ENCODE assay signal across 8 cellular contexts in the genomic region with DNA sequence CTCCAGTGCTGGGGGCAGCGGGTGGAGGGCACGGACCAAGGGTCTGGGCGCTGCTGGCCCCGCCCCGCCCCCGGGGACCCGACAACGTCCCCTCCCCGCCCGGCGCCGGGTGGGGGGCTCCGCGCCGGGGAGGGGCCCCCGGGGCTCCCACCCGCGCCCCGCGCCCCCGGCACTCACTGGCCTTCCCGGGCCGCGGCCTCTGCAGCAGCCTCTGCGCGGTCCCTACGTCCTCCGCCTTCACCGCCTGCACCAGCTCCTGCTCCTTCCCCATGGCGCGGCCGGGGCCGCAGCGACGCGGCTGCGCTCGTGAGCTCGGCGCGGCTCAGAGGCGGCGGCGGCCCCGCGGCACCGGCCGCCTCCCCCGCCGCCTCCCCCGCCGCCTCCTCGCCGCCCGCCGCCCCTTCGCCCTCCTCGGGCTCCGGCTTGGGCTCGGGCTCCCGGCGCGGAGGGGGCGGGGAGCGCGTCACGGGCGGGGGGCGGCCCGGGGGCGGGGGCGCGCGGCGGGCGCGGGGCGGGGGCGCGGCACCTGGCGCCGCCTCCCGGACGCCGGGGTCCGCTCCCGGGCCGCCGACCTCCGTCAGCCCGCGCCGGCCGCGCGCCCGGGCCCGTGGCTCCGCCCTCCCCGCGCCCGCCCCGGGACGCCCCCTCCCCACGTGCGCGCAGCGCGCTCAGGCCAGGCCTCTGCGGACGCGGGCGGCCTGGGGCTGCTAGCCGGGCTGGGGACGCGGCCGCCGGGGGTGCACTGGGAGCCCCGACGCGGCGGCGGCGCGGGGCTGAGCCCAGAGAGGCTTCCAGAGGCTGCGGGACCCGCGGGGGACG. TPM values are rescaled to one million over a fixed set of nuclear protein-coding genes. Genes with fewer than 3 reads are reported as not detected.
A peak's percentile ranks its signal among the peaks of the same experiment; 100 is the strongest.
DNase-seq lines count a peak whose midpoint lies in the region; ATAC-seq and TF ChIP-seq lines count a peak whose summit lies in the region.

A gene with protein sequence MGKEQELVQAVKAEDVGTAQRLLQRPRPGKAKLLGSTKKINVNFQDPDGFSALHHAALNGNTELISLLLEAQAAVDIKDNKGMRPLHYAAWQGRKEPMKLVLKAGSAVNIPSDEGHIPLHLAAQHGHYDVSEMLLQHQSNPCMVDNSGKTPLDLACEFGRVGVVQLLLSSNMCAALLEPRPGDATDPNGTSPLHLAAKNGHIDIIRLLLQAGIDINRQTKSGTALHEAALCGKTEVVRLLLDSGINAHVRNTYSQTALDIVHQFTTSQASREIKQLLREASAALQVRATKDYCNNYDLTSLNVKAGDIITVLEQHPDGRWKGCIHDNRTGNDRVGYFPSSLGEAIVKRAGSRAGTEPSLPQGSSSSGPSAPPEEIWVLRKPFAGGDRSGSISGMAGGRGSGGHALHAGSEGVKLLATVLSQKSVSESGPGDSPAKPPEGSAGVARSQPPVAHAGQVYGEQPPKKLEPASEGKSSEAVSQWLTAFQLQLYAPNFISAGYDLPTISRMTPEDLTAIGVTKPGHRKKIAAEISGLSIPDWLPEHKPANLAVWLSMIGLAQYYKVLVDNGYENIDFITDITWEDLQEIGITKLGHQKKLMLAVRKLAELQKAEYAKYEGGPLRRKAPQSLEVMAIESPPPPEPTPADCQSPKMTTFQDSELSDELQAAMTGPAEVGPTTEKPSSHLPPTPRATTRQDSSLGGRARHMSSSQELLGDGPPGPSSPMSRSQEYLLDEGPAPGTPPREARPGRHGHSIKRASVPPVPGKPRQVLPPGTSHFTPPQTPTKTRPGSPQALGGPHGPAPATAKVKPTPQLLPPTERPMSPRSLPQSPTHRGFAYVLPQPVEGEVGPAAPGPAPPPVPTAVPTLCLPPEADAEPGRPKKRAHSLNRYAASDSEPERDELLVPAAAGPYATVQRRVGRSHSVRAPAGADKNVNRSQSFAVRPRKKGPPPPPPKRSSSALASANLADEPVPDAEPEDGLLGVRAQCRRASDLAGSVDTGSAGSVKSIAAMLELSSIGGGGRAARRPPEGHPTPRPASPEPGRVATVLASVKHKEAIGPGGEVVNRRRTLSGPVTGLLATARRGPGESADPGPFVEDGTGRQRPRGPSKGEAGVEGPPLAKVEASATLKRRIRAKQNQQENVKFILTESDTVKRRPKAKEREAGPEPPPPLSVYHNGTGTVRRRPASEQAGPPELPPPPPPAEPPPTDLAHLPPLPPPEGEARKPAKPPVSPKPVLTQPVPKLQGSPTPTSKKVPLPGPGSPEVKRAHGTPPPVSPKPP (N-terminal part only) (minus strand): TSS at position 444 of the 819 bp plus-strand sequence. CDS start 173 bp downstream, at position 271.

- BruUV-seq in Caco-2 (replicated peaks; lab: Mats Ljungman, UMichigan), result no TSS peak

- H3K36me3 Mint-ChIP-seq in Caco-2 (ENCODE audit: insufficient read depth, unreplicated experiment), result no peaks in the 10 kb centered on the region
- peaks cover 1% of the 10 kb centered on the region for H3K36me3 Mint-ChIP-seq in central memory CD8-positive, alpha-beta T cell (ENCODE audit: insufficient read depth)
- H3K36me3 Mint-ChIP-seq in nephron (ENCODE audit: low read depth), result no peaks in the 10 kb centered on the region

- no peaks in the 10 kb centered on the region for H3K9me3 ChIP-seq in Caco-2

- no peaks in the 10 kb centered on the region for H3K27me3 Mint-ChIP-seq in Caco-2 (ENCODE audit: insufficient read depth, unreplicated experiment)
- peaks cover 35% of the 10 kb centered on the region for H3K27me3 Mint-ChIP-seq in central memory CD8-positive, alpha-beta T cell
- peaks cover 31% of the 10 kb centered on the region for H3K27me3 Mint-ChIP-seq in nephron (ENCODE audit: low read depth)

- H3K9me3 Mint-ChIP-seq in Caco-2 (ENCODE audit: unreplicated experiment) (no peaks in the 10 kb centered on the region), nephron (no peaks in the 10 kb centered on the region)
- H3K9me3 Mint-ChIP-seq in central memory CD8-positive, alpha-beta T cell, result no peaks in the 10 kb centered on the region

- H3K27me3 ChIP-seq in Caco-2 (replicated peaks; ENCODE audit: control insufficient read depth, insufficient read depth, low read length), result no peaks in the 10 kb centered on the region

- TF ChIP-seq CTCF in Caco-2 (IDR thresholded peaks at IDR 0.05; ENCODE audit: insufficient read depth in 1 of 2, low read depth in 1 of 2, low read length in 1 of 2, severe bottlenecking in 1 of 2, unreplicated experiment in 1 of 2) (no peak), nephron (IDR thresholded peaks at IDR 0.05; ENCODE audit: unreplicated experiment in 3 of 3) (no peak)

- H3K27ac Mint-ChIP-seq in Caco-2 (ENCODE audit: unreplicated experiment) (no peak within 1 kb of the TSS), nephron (no peak within 1 kb of the TSS)
- no peak within 1 kb of the TSS for H3K27ac Mint-ChIP-seq in central memory CD8-positive, alpha-beta T cell (ENCODE audit: low read depth)

- H3K4me1 Mint-ChIP-seq in Caco-2 (ENCODE audit: low read depth, unreplicated experiment) (no peaks in the 10 kb centered on the region), nephron (peaks cover 6% of the 10 kb centered on the region)
- H3K4me1 Mint-ChIP-seq in central memory CD8-positive, alpha-beta T cell, result no peaks in the 10 kb centered on the region

- peaks cover 9% of the 10 kb centered on the region for H3K4me1 ChIP-seq in Caco-2

- peak within 1 kb of the TSS; percentile 69 for H3K4me3 Mint-ChIP-seq in Caco-2 (ENCODE audit: unreplicated experiment)
- H3K4me3 Mint-ChIP-seq in central memory CD8-positive, alpha-beta T cell, result peak within 1 kb of the TSS; percentile 66
- peak within 1 kb of the TSS; percentile 74 to 84 (median 77) for H3K4me3 Mint-ChIP-seq in nephron

- POLR2A ChIA-PET in Caco-2 (lab: Charles Lee), result no interaction called here

- no peaks in the 10 kb centered on the region for H3K36me3 ChIP-seq in Caco-2 (ENCODE audit: control insufficient read depth, insufficient read depth, low read length)

- CTCF ChIA-PET in Caco-2 (lab: Charles Lee), result interaction anchor here (1.2 to 3.8 kb wide), 2 partner anchors 56 to 73 kb away, joined by 4 to 29 read pairs; a partner anchor contains a TSS

- intact Hi-C loops in Caco-2 (cut with micrococcal nuclease; ENCODE audit: unreplicated experiment), result no loop called here

- peak; percentile 27 for ATAC-seq in central memory CD8-positive, alpha-beta T cell (replicated peaks; ENCODE audit: extremely low read depth, poor library complexity, severe bottlenecking)
- ATAC-seq in HG03159 (IDR thresholded peaks at IDR 0.05; ENCODE audit: unreplicated experiment), result no peak
- no peak for ATAC-seq in GM18502 (IDR thresholded peaks at IDR 0.05; ENCODE audit: poor library complexity, unreplicated experiment)
- no peak for ATAC-seq in HG02840 (IDR thresholded peaks at IDR 0.05; ENCODE audit: low FRiP score, unreplicated experiment)

- peak within 1 kb of the TSS; percentile 49 for H3K4me3 ChIP-seq in Caco-2 (ENCODE audit: low read depth, low read length)

- DNase-seq in Caco-2, result peak in 1 of 2 experiments; percentile 53
- DNase-seq in LHCN-M2 (ENCODE audit: low read depth), result peak; percentile 16
- DNase-seq in central memory CD8-positive, alpha-beta T cell (ENCODE audit: low spot score in 2 of 2), result no peak
- no peak for DNase-seq in mucosa of gallbladder (ENCODE audit: low spot score)

RNA-seq across cellular contexts. Expression of the gene that starts here (rescaled TPM):
- total RNA-seq in Caco-2 (2022) (6.6 and 10.8 TPM in 2 replicates), LHCN-M2 (2014; rRNA removed) (0.06 and 0.29 TPM in 2 replicates), mucosa of gallbladder (0.58 TPM)
- polyA plus RNA-seq in LHCN-M2 (2012), result 0.19 TPM

Comparison
In these comparisons a context has a peak if more than half of its experiments do, and no peak if none do; other contexts are left out.
1. Peak in DNase-seq in LHCN-M2; RNA of the gene not detected or under 1 TPM.